11 cellular contexts compared by ENCODE assay signal in the genomic region with DNA sequence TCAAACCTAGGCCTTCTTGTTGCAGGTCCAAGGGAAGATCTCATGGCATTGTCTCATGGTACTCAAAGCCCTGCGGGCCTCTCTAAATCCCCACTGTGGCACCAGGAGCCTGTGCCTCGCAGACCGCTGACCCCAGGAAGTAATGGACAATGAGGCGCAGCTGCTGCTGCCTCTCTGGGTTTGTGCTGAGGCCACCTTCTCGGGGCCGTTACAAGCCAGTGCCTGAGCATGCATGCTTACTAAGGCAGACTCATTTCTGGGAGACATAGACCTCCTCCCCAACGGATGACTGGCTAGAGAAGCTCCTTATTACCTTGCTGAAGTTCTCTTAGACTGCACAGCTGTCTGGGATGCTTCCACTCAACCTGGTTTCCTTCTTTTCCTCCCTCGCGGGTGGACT. TPM values are rescaled to one million over a fixed set of nuclear protein-coding genes. Genes with fewer than 3 reads are reported as not detected.
DNase-seq lines count a peak whose midpoint lies in the region; ATAC-seq and TF ChIP-seq lines count a peak whose summit lies in the region.
"Had no signal": no experiment of that assay in that cellular context is flagged by ENCODE, and none has a peak within 500 bp of the region (broad histone marks: within the 10 kb centered on the region; RNA-seq: fewer than 3 reads in every experiment).

No MANE protein-coding gene starts in this region.

- no peaks in the 10 kb centered on the region for H3K27me3 Mint-ChIP-seq in Caco-2 (ENCODE audit: insufficient read depth, unreplicated experiment)
- H3K27me3 Mint-ChIP-seq in effector memory CD8-positive, alpha-beta T cell: no peaks in the 10 kb centered on the region

- H3K4me1 Mint-ChIP-seq in Caco-2 (ENCODE audit: low read depth, unreplicated experiment): peaks cover 7% of the 10 kb centered on the region
- peaks cover 16 to 25% of the 10 kb centered on the region in 2 donors for H3K4me1 Mint-ChIP-seq in effector memory CD8-positive, alpha-beta T cell (ENCODE audit: low read depth in 2 of 2)

- no peak overlapping the region for H3K27ac Mint-ChIP-seq in Caco-2 (ENCODE audit: unreplicated experiment)
- no peak overlapping the region for H3K27ac Mint-ChIP-seq in effector memory CD8-positive, alpha-beta T cell

- intact Hi-C loops in prostate gland (cut with DNase I) (loop anchor here (5.0 to 10.0 kb wide), 5 partner anchors 54 to 754 kb away; a partner anchor contains a TSS), Caco-2 (cut with micrococcal nuclease; ENCODE audit: unreplicated experiment) (loop anchor here (2.0 to 10.0 kb wide), 5 partner anchors 52 to 836 kb away; a partner anchor contains a TSS)

- ATAC-seq in gastroesophageal sphincter: no peak
- no peak for ATAC-seq in HG03565 (IDR thresholded peaks at IDR 0.05; ENCODE audit: unreplicated experiment)
- ATAC-seq in effector memory CD8-positive, alpha-beta T cell (replicated peaks): no peak
- ATAC-seq in GM19023 (IDR thresholded peaks at IDR 0.05; ENCODE audit: unreplicated experiment): no peak

- peaks cover 16% of the 10 kb centered on the region for H3K4me1 ChIP-seq in BLaER1
- peaks cover 5 to 41% (median 8%) of the 10 kb centered on the region in 3 donors for H3K4me1 ChIP-seq in gastroesophageal sphincter
- no peaks in the 10 kb centered on the region for H3K4me1 ChIP-seq in prostate gland (replicated peaks)
- H3K4me1 ChIP-seq in Caco-2: 0 out of 2 replicates have a peak, but pooled peaks cover 8% of the 10 kb centered on the region

- DNase-seq in prostate gland (ENCODE audit: low spot score) (no peak), Caco-2 (no peak)
- DNase-seq in effector memory CD8-positive, alpha-beta T cell: no peak
- DNase-seq: DMS53, NCI-H1417 treated with DMSO at 0.1 percent for 48 hours, SHP77 treated with DMSO at 0.1 percent for 48 hours had no signal

- H4K20me1 ChIP-seq in BLaER1: no peaks in the 10 kb centered on the region

- 31 to 41% methylated on average over 2 to 8 of the region's 9 CpGs for WGBS in gastroesophageal sphincter (ENCODE audit: low coverage in 1 of 2), 2 donors
- 61% methylated on average over 9 of the region's 9 CpGs for WGBS in prostate gland

- BruUV-seq in Caco-2 (replicated peaks; lab: Mats Ljungman, UMichigan): no TSS peak

- H3K36me3 ChIP-seq in BLaER1 (no peaks in the 10 kb centered on the region), gastroesophageal sphincter (peaks cover 0 to 5% of the 10 kb centered on the region in 2 donors), prostate gland (no peaks in the 10 kb centered on the region), Caco-2 (ENCODE audit: control insufficient read depth, insufficient read depth, low read length) (no peaks in the 10 kb centered on the region)

- H3K4me3 ChIP-seq in BLaER1 (0 out of 2 replicates have a peak overlapping the region, but pooled peaks have one; percentile 68), WI38 (ENCODE audit: low read depth, low read length) (peak overlapping the region; percentile 61; the same call in 1 of the 2 replicates), gastroesophageal sphincter (peak overlapping the region; percentile 56 to 94), prostate gland (peak overlapping the region; percentile 32 to 33), Caco-2 (ENCODE audit: low read depth, low read length) (no peak overlapping the region)

- TF ChIP-seq CTCF in WI38 (IDR thresholded peaks at IDR 0.05; ENCODE audit: low read depth, low read length) (no peak), gastroesophageal sphincter (IDR thresholded peaks at IDR 0.05) (no peak), prostate gland (IDR thresholded peaks at IDR 0.05) (no peak), Caco-2 (IDR thresholded peaks at IDR 0.05; ENCODE audit: insufficient read depth in 1 of 2, low read depth in 1 of 2, low read length in 1 of 2, severe bottlenecking in 1 of 2, unreplicated experiment in 1 of 2) (no peak)

- no peak for TF ChIP-seq EP300 in gastroesophageal sphincter (IDR thresholded peaks at IDR 0.05)

- H3K4me2 ChIP-seq in BLaER1: peak overlapping the region; percentile 93

- TF ChIP-seq POLR2A in gastroesophageal sphincter (IDR thresholded peaks at IDR 0.05) (no peak), prostate gland (IDR thresholded peaks at IDR 0.05) (no peak)

- H3K27ac ChIP-seq in BLaER1 (no peak overlapping the region), gastroesophageal sphincter (peak overlapping the region in 3 of 4 donors; percentile 76 to 83 (median 82)), prostate gland (no peak overlapping the region)

- H3K9ac ChIP-seq in BLaER1: peak overlapping the region; percentile 81

- no peaks in the 10 kb centered on the region for H3K9me3 Mint-ChIP-seq in Caco-2 (ENCODE audit: unreplicated experiment)
- no peaks in the 10 kb centered on the region for H3K9me3 Mint-ChIP-seq in effector memory CD8-positive, alpha-beta T cell

- H3K27me3 ChIP-seq in BLaER1 (no peaks in the 10 kb centered on the region), gastroesophageal sphincter (no peaks in the 10 kb centered on the region), prostate gland (replicated peaks; ENCODE audit: insufficient read depth) (no peaks in the 10 kb centered on the region), Caco-2 (replicated peaks; ENCODE audit: control insufficient read depth, insufficient read depth, low read length) (no peaks in the 10 kb centered on the region)

- POLR2A ChIA-PET in Caco-2 (lab: Charles Lee): no interaction called here

- CTCF ChIA-PET in Caco-2 (lab: Charles Lee): interaction anchor here (1.9 kb wide), 1 partner anchor 478 kb away, joined by 8 read pairs; no protein-coding TSS in a partner anchor

- no peak overlapping the region for H3K4me3 Mint-ChIP-seq in Caco-2 (ENCODE audit: unreplicated experiment)
- no peak overlapping the region for H3K4me3 Mint-ChIP-seq in effector memory CD8-positive, alpha-beta T cell

- no peaks in the 10 kb centered on the region for H3K9me3 ChIP-seq in BLaER1
- H3K9me3 ChIP-seq in gastroesophageal sphincter: no peaks in the 10 kb centered on the region
- H3K9me3 ChIP-seq in prostate gland: no peaks in the 10 kb centered on the region
- no peaks in the 10 kb centered on the region for H3K9me3 ChIP-seq in Caco-2

- peaks cover 7% of the 10 kb centered on the region for H3K36me3 Mint-ChIP-seq in Caco-2 (ENCODE audit: insufficient read depth, unreplicated experiment)
- H3K36me3 Mint-ChIP-seq in effector memory CD8-positive, alpha-beta T cell (ENCODE audit: insufficient read depth): peaks cover 6% of the 10 kb centered on the region

RNA-seq across cellular contexts. Expression of a gene that starts 1.3 kb away (rescaled TPM):
- 100 to 1,000 TPM in 1 of 4 donors, 10 to 100 TPM in 3; 26.9 to 109 (median 55.2) TPM for total RNA-seq in gastroesophageal sphincter
- total RNA-seq in prostate gland: 10 to 100 TPM; 41.5 to 54.1 TPM
- 17.4 and 19.7 TPM in 2 replicates for total RNA-seq in Caco-2 (2022)

RNA-seq across cellular contexts. Expression of a gene that starts 21.8 kb away (rescaled TPM):
- total RNA-seq in gastroesophageal sphincter: 10 to 100 TPM; 14.3 to 24.9 (median 20.2) TPM
- 1 to 10 TPM; 3.9 to 8.7 TPM for total RNA-seq in prostate gland
- 22.1 and 24.0 TPM in 2 replicates for total RNA-seq in Caco-2 (2022)

Comparison
In these comparisons a context has a peak if more than half of its experiments do, and no peak if none do; other contexts are left out.
1. H3K27ac ChIP-seq: peak in gastroesophageal sphincter (3 of 4); none in BLaER1 (single experiment) and prostate gland (0 of 2).